Comparison of ENCODE assay signal across 17 cellular contexts in genomic region chr9:21414220-21414940, GRCh38. TPM values are rescaled to one million over a fixed set of nuclear protein-coding genes. Genes with fewer than 3 reads are reported as not detected.
DNase-seq lines count a peak whose midpoint lies in the region; ATAC-seq, FAIRE-seq and TF ChIP-seq lines count a peak whose summit lies in the region.
"Had no signal": no experiment of that assay in that cellular context is flagged by ENCODE, and none has a peak within 500 bp of the region (broad histone marks: within the 10 kb centered on the region; RNA-seq: fewer than 3 reads in every experiment).

No MANE protein-coding gene starts in this region.

- intact Hi-C loops in HCT116 (cut with micrococcal nuclease) (no loop called here), left colon (cut with DNase I, micrococcal nuclease) (no loop called here)

- no peaks in the 10 kb centered on the region for H3K9me2 ChIP-seq in HCT116 (ENCODE audit: insufficient read depth)

- no TSS peak for BruUV-seq in HCT116 (replicated peaks; lab: Mats Ljungman, UMichigan)

- no peaks in the 10 kb centered on the region for H3K79me2 ChIP-seq in HCT116 (ENCODE audit: insufficient read depth, low read length)

- RAD21 ChIA-PET in HCT116 (lab: Charles Lee; ENCODE audit: low non-redundant PET in 1 of 2, low total read pairs in 2 of 2, uncharacterized antibody in 2 of 2, unreplicated experiment in 2 of 2) = no interaction called here

- H3K4me3 ChIP-seq in BLaER1 = no peak overlapping the region
- no peak overlapping the region for H3K4me3 ChIP-seq in HCT116 (replicated peaks in 1 of 2; ENCODE audit: low read depth in 1 of 2, low read length in 2 of 2)
- H3K4me3 ChIP-seq: A549 had no signal

- DNase-seq in HCT116 (ENCODE audit: low read depth, low spot score) = no peak
- peak; percentile 6 for DNase-seq in RCC 7860 (ENCODE audit: low spot score)
- DNase-seq in left colon = no peak
- no peak for DNase-seq in dermis blood vessel endothelial cell
- no peak for DNase-seq in Kasumi-1 (lab: John Stamatoyannopoulos, UW)
- no peak for DNase-seq in UCSD-AML1 (lab: John Stamatoyannopoulos, UW; ENCODE audit: unreplicated experiment)
- DNase-seq: BE2C; CD8-positive, alpha-beta memory T cell; HCEC 1CT; IMR-90 had no signal

- H4K20me1 ChIP-seq in BLaER1 (no peaks in the 10 kb centered on the region), HCT116 (ENCODE audit: insufficient read depth) (no peaks in the 10 kb centered on the region)

- TF ChIP-seq CTCF in HCT116 (IDR thresholded peaks at IDR 0.05 in 2 of 3, conservative IDR thresholded peaks at IDR 0.05 in 1 of 3; ENCODE audit: borderline replicate concordance in 1 of 3, insufficient read depth in 1 of 3, low read depth in 2 of 3, low read length in 2 of 3) = no peak

- CTCF ChIA-PET in HCT116 (lab: Charles Lee) = interaction anchor here (0.9 to 4.6 kb wide), 3 partner anchors 18 to 88 kb away, joined by 3 to 17 read pairs (median 3); no protein-coding TSS in a partner anchor

- H3K27ac ChIP-seq in BLaER1 (no peak overlapping the region), HCT116 (ENCODE audit: low read depth, low read length) (no peak overlapping the region)

- H3K9ac ChIP-seq in BLaER1 (no peak overlapping the region), HCT116 (ENCODE audit: low read length) (no peak overlapping the region)

- peak overlapping the region; percentile 11 for H2AFZ ChIP-seq in HCT116 (ENCODE audit: low read depth, low read length, poor library complexity, severe bottlenecking)

- POLR2A ChIA-PET in HCT116 (lab: Charles Lee) = no interaction called here

- no peak for ATAC-seq in HCT116
- peak; percentile 76 for ATAC-seq in left colon

- TF ChIP-seq POLR2A in HCT116 (IDR thresholded peaks at IDR 0.05; ENCODE audit: borderline replicate concordance, extremely low read depth, insufficient read depth, insufficient read length) = no peak

- H3K4me2 ChIP-seq in BLaER1 (peak overlapping the region; percentile 77), HCT116 (ENCODE audit: low read length) (no peak overlapping the region; the same call in 1 of the 2 replicates)
- H3K4me2 ChIP-seq: A549 had no signal

- H3K27me3 ChIP-seq in BLaER1 (no peaks in the 10 kb centered on the region), HCT116 (ENCODE audit: insufficient read depth, low read length) (no peaks in the 10 kb centered on the region)
- H3K27me3 ChIP-seq: BE2C had no signal

- no peak for TF ChIP-seq RAD21 in HCT116 (IDR thresholded peaks at IDR 0.05; ENCODE audit: low read depth)

- peaks cover 58% of the 10 kb centered on the region for H3K4me1 ChIP-seq in BLaER1
- H3K4me1 ChIP-seq in HCT116 (ENCODE audit: control insufficient read depth in 1 of 2, insufficient read depth in 2 of 2, low read length in 2 of 2) = peaks cover 0 to 8% of the 10 kb centered on the region in 2 experiments; a peak in 2 of 4 replicates
- H3K4me1 ChIP-seq: BE2C, Caco-2 had no signal

- H3K36me3 ChIP-seq in BLaER1 = no peaks in the 10 kb centered on the region
- no peaks in the 10 kb centered on the region for H3K36me3 ChIP-seq in HCT116 (ENCODE audit: control insufficient read depth in 1 of 2, insufficient read depth in 2 of 2, low read length in 2 of 2)
- H3K36me3 ChIP-seq: BE2C had no signal

- no peaks in the 10 kb centered on the region for H3K9me3 ChIP-seq in BLaER1
- no peaks in the 10 kb centered on the region for H3K9me3 ChIP-seq in HCT116 (ENCODE audit: control insufficient read depth in 1 of 2, insufficient read depth in 1 of 2, low read depth in 1 of 2, low read length in 2 of 2)
- H3K9me3 ChIP-seq: A549, BE2C, Caco-2 had no signal

- FAIRE-seq in RCC 7860 (lab: Jason Lieb, UNC) = no peak
- FAIRE-seq: A549 had no signal

TF ChIP-seq in HCT116, 20 proteins besides CTCF, POLR2A, EP300 and RAD21:
- TF ChIP-seq EGR1 (IDR thresholded peaks at IDR 0.05; ENCODE audit: low read depth) = no peak

RNA-seq across cellular contexts. Expression of gene IFNA8, which starts 5.5 kb away (rescaled TPM):
- total RNA-seq in HCT116 (2021; ENCODE audit: unreplicated experiment) (not detected), left colon (not detected), dermis blood vessel endothelial cell (not detected in 2 replicates)
- not detected in 2 replicates for polyA plus RNA-seq in HCT116 (2012)
- total RNA-seq: Caco-2; CD8-positive, alpha-beta memory T cell; Daoy; H4; HT-29; IMR-90 had no signal
- polyA plus RNA-seq: A549; AG04450; CD8-positive, alpha-beta memory T cell; IMR-90 had no signal

RNA-seq across cellular contexts. Expression of gene IFNA1, which starts 25.9 kb away (rescaled TPM):
- total RNA-seq in HCT116 (2021; ENCODE audit: unreplicated experiment) = not detected
- not detected in 2 replicates for polyA plus RNA-seq in HCT116 (2012)
- total RNA-seq in left colon = not detected
- not detected in 2 replicates for total RNA-seq in dermis blood vessel endothelial cell
- total RNA-seq: Caco-2; CD8-positive, alpha-beta memory T cell; Daoy; H4; HT-29; IMR-90 had no signal
- polyA plus RNA-seq: A549; AG04450; CD8-positive, alpha-beta memory T cell; IMR-90 had no signal

RNA-seq across cellular contexts. Expression of gene IFNA2, which starts 29.2 kb away (rescaled TPM):
- total RNA-seq in HCT116 (2021; ENCODE audit: unreplicated experiment) (not detected), left colon (not detected), dermis blood vessel endothelial cell (not detected in 2 replicates)
- not detected in 2 replicates for polyA plus RNA-seq in HCT116 (2012)
- total RNA-seq: Caco-2; CD8-positive, alpha-beta memory T cell; Daoy; H4; HT-29; IMR-90 had no signal
- polyA plus RNA-seq: A549; AG04450; CD8-positive, alpha-beta memory T cell; IMR-90 had no signal

RNA-seq across cellular contexts. Expression of gene IFNA13, which starts 46.5 kb away (rescaled TPM):
- not detected for total RNA-seq in HCT116 (2021; ENCODE audit: unreplicated experiment)
- polyA plus RNA-seq in HCT116 (2012) = not detected in 2 replicates
- not detected for total RNA-seq in left colon
- total RNA-seq in dermis blood vessel endothelial cell = not detected in 2 replicates
- total RNA-seq: Caco-2; CD8-positive, alpha-beta memory T cell; Daoy; H4; HT-29; IMR-90 had no signal
- polyA plus RNA-seq: A549; AG04450; CD8-positive, alpha-beta memory T cell; IMR-90 had no signal
